8 cellular contexts compared by ENCODE assay signal in genomic region chrX:38806054-38806389, GRCh38. TPM values are rescaled to one million over a fixed set of nuclear protein-coding genes. Genes with fewer than 3 reads are reported as not detected.
A peak's percentile ranks its signal among the peaks of the same experiment; 100 is the strongest.
DNase-seq lines count a peak whose midpoint lies in the region; ATAC-seq, FAIRE-seq and TF ChIP-seq lines count a peak whose summit lies in the region.

No MANE protein-coding gene starts in this region.

- peaks cover 25% of the 10 kb centered on the region for H3K36me3 ChIP-seq in SJSA1
- H3K36me3 ChIP-seq in pancreas, result no peaks in the 10 kb centered on the region

- intact Hi-C loops in pancreas (cut with DNase I), result no loop called here

- H3K27me3 ChIP-seq in SJSA1 (replicated peaks) (no peaks in the 10 kb centered on the region), pancreas (no peaks in the 10 kb centered on the region)

- FAIRE-seq in pancreas (lab: Jason Lieb, UNC), result no peak

- H3K4me3 ChIP-seq in AG04449 (ENCODE audit: low read depth, low read length), result peak overlapping the region; percentile 67
- H3K4me3 ChIP-seq in SJSA1, result peak overlapping the region; percentile 75
- H3K4me3 ChIP-seq in pancreas, result peak overlapping the region; percentile 40 to 57 (median 50)

- H3K27ac ChIP-seq in SJSA1 (peak overlapping the region; percentile 77), pancreas (peak overlapping the region in 3 of 4 donors; percentile 74 to 87 (median 76))

- DNase-seq in AG04449 (ENCODE audit: low read depth, low spot score) (no peak), SJSA1 (ENCODE audit: low read depth in 1 of 2, low spot score in 2 of 2) (peak in 1 of 2 experiments; percentile 37), erythroblast (lab: John Stamatoyannopoulos, UW) (peak; percentile 85 to 90), pancreas (peak in 1 of 6 donors; percentile 22), HK-2 (ENCODE audit: unreplicated experiment) (no peak), NCI-H187 treated with DMSO at 0.1 percent for 48 hours (lab: John Stamatoyannopoulos, UW) (no peak)
- no peak for DNase-seq in activated CD8-positive, alpha-beta memory T cell treated with anti-CD3 and anti-CD28 coated beads, Interleukin-2, amount 50 U/mL, for 4 hours

- ATAC-seq in GM19455 (IDR thresholded peaks at IDR 0.05; ENCODE audit: unreplicated experiment) (peak; percentile 9), pancreas (no peak)

- CTCF ChIA-PET in AG04449 (lab: Yijun Ruan, JAX), result no interaction called here

- TF ChIP-seq CTCF in AG04449 (IDR thresholded peaks at IDR 0.05; ENCODE audit: insufficient read depth, low read length, missing control alignments) (no peak), pancreas (IDR thresholded peaks at IDR 0.05) (no peak)

- H3K4me1 ChIP-seq in SJSA1 (replicated peaks) (peaks cover 27% of the 10 kb centered on the region), pancreas (no peaks in the 10 kb centered on the region)

- 0 to 24% methylated on average over 10 of the region's 10 CpGs for WGBS in pancreas, 2 donors

- POLR2A ChIA-PET in AG04449 (lab: Yijun Ruan, JAX), result interaction anchor here (1.0 kb wide), 1 partner anchor 63 kb away, joined by 3 read pairs; no protein-coding TSS in a partner anchor

- H3K9me3 ChIP-seq in SJSA1 (replicated peaks) (no peaks in the 10 kb centered on the region), pancreas (no peaks in the 10 kb centered on the region)

- peak; percentile 1 for TF ChIP-seq POLR2A in erythroblast (IDR thresholded peaks at IDR 0.05; ENCODE audit: low read length)

RNA-seq across cellular contexts. Expression of gene MID1IP1, which starts 4.8 kb away (rescaled TPM):
- 39.5 and 40.8 TPM in 2 replicates for total RNA-seq in SJSA1 (2014; rRNA removed; shearing (Covaris generic))
- 100 to 1,000 TPM in 1 of 6 donors, 10 to 100 TPM in 5; 28.4 to 123 (median 42.3) TPM for total RNA-seq in pancreas
- 10 to 100 TPM; 34.6 to 37.9 TPM for polyA plus RNA-seq in pancreas

Comparison
In these comparisons a context has a peak if more than half of its experiments do, and no peak if none do; other contexts are left out.
1. DNase-seq: peak in erythroblast (2 of 2); none in AG04449 (single experiment), HK-2 (single experiment), NCI-H187 treated with DMSO at 0.1 percent for 48 hours (single experiment) and activated CD8-positive, alpha-beta memory T cell treated with anti-CD3 and anti-CD28 coated beads, Interleukin-2, amount 50 U/mL, for 4 hours (single experiment).
2. Peak in every context shown above with its lines, with median percentiles within 50 percentile points of each other: H3K4me3 ChIP-seq.